ENCODE assay signal across 9 cellular contexts in the genomic region with DNA sequence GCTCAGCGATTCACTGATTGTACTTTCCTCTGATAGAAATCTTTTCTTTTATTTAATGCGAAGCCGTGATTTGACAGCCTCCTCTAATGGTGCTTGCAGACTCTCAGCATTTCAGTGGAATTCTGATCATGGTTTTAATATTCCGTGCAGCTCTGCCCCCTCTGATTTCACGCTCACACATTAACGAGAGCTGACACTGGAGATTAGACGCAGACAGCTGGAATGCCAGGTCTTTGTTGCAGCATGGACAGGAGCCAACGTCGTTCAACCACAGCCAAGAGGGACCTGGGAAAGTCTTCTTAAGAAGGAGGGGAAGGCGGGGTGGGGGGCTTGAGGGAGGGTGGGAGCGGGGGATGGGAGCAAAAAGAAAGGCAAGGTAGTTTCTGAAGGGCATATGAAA.
A peak's percentile ranks its signal among the peaks of the same experiment; 100 is the strongest.
DNase-seq lines count a peak whose midpoint lies in the region; ATAC-seq and TF ChIP-seq lines count a peak whose summit lies in the region.
"Had no signal": no experiment of that assay in that cellular context is flagged by ENCODE, and none has a peak within 500 bp of the region (broad histone marks: within the 10 kb centered on the region; RNA-seq: fewer than 3 reads in every experiment).

No MANE protein-coding gene starts in this region.

- no peaks in the 10 kb centered on the region for H3K79me2 ChIP-seq in mesendoderm (ENCODE audit: control insufficient read depth, insufficient read depth, low read length)

- peak; percentile 45 for ATAC-seq in Right ventricle myocardium inferior
- no peak for ATAC-seq in HG03025 (IDR thresholded peaks at IDR 0.05; ENCODE audit: low FRiP score, unreplicated experiment)
- no peak for ATAC-seq in GM21529 (IDR thresholded peaks at IDR 0.05; ENCODE audit: unreplicated experiment)

- no peak for TF ChIP-seq CTCF in endodermal cell (conservative IDR thresholded peaks at IDR 0.05)

- no peak overlapping the region for H3K23ac ChIP-seq in mesendoderm (ENCODE audit: low read length)

- H3K56ac ChIP-seq in mesendoderm (ENCODE audit: low read length): peak overlapping the region; percentile 69

- peaks cover 4% of the 10 kb centered on the region for H3K27me3 Mint-ChIP-seq in endodermal cell (ENCODE audit: insufficient read depth)

- H3K27ac ChIP-seq in endodermal cell (ENCODE audit: low read depth, low read length) (peak overlapping the region; percentile 87), mesendoderm (ENCODE audit: low read depth, low read length) (no peak overlapping the region)
- H3K27ac ChIP-seq: BLaER1 treated with 17β-estradiol and CSF1 and Interleukin-3, amounts not matched to agents 10 nM and 100 nM had no signal

- H4K5ac ChIP-seq in mesendoderm (ENCODE audit: low read length): no peak overlapping the region

- no peak overlapping the region for H2AK5ac ChIP-seq in mesendoderm (ENCODE audit: low read length)

- H3K4me1 ChIP-seq in endodermal cell (ENCODE audit: control insufficient read depth, insufficient read depth, low read length): peaks cover 9% of the 10 kb centered on the region
- peaks cover 5% of the 10 kb centered on the region for H3K4me1 ChIP-seq in mesendoderm (ENCODE audit: control insufficient read depth, low read depth, low read length)

- no peak overlapping the region for H2BK120ac ChIP-seq in mesendoderm (ENCODE audit: low read depth, low read length)

- H3K79me1 ChIP-seq in mesendoderm (ENCODE audit: low read length): no peaks in the 10 kb centered on the region

- H3K4me2 ChIP-seq in mesendoderm (ENCODE audit: low read length): peak overlapping the region; percentile 76

- no peaks in the 10 kb centered on the region for H3K9me3 Mint-ChIP-seq in endodermal cell

- H3K18ac ChIP-seq in mesendoderm (ENCODE audit: low read length): no peak overlapping the region

- no peak overlapping the region for H3K9ac ChIP-seq in endodermal cell (ENCODE audit: extremely low read depth, low read length, poor library complexity, severe bottlenecking)
- peak overlapping the region; percentile 50 for H3K9ac ChIP-seq in mesendoderm (ENCODE audit: low read length)
- H3K9ac ChIP-seq: BLaER1 treated with 17β-estradiol and CSF1 and Interleukin-3, amounts not matched to agents 10 nM and 100 nM had no signal

- peaks cover 22% of the 10 kb centered on the region for H3K4me1 Mint-ChIP-seq in endodermal cell

- H2BK15ac ChIP-seq in mesendoderm (replicated peaks; ENCODE audit: low read depth): no peak overlapping the region

- no peaks in the 10 kb centered on the region for H3K9me3 ChIP-seq in endodermal cell (ENCODE audit: control insufficient read depth, low read length)
- H3K9me3 ChIP-seq: BLaER1 treated with 17β-estradiol and CSF1 and Interleukin-3, amounts not matched to agents 10 nM and 100 nM had no signal

- no peaks in the 10 kb centered on the region for H3K36me3 ChIP-seq in endodermal cell (ENCODE audit: control insufficient read depth, insufficient read depth, low read length)
- no peaks in the 10 kb centered on the region for H3K36me3 ChIP-seq in mesendoderm (ENCODE audit: control insufficient read depth, insufficient read depth, low read length)
- H3K36me3 ChIP-seq: BLaER1 treated with 17β-estradiol and CSF1 and Interleukin-3, amounts not matched to agents 10 nM and 100 nM had no signal

- no peak overlapping the region for H2BK5ac ChIP-seq in mesendoderm (ENCODE audit: low read length)

- H3K27ac Mint-ChIP-seq in endodermal cell: no peak overlapping the region

- H4K8ac ChIP-seq in mesendoderm (ENCODE audit: low read depth, low read length): no peak overlapping the region

- H3K36me3 Mint-ChIP-seq in endodermal cell (ENCODE audit: low read depth): no peaks in the 10 kb centered on the region

- 12 to 16% methylated on average over 6 to 11 of the region's 11 CpGs for WGBS in endodermal cell (ENCODE audit: insufficient coverage in 1 of 2, insufficient read length in 1 of 2), 2 experiments
- WGBS in mesendoderm (ENCODE audit: extremely low coverage, insufficient coverage, low lambda C conversion rate): no CpG with 5 or more reads among the region's 11 CpGs

- intact Hi-C loops in Right ventricle myocardium inferior (cut with DNase I) (no loop called here), cardiac septum (cut with DNase I) (no loop called here)

- DNase-seq in Right ventricle myocardium inferior (ENCODE audit: missing footprints) (no peak), cardiac septum (ENCODE audit: low spot score) (no peak), endodermal cell (peak; percentile 57), mesendoderm (peak; percentile 52)
- no peak for DNase-seq in activated T-cell treated with anti-CD3 and anti-CD28 coated beads, Interleukin-2, amount 50 U/mL, for 48 hours
- no peak for DNase-seq in stimulated activated CD4-positive, alpha-beta T cell treated with anti-CD3 and anti-CD28 coated beads, Interleukin-2, amount 100 ng/mL, for 48 hours

- H3K4me3 ChIP-seq in endodermal cell (ENCODE audit: low read length) (peak overlapping the region; percentile 57), mesendoderm (ENCODE audit: low read length) (peak overlapping the region; percentile 7)
- H3K4me3 ChIP-seq: BLaER1 treated with 17β-estradiol and CSF1 and Interleukin-3, amounts not matched to agents 10 nM and 100 nM had no signal

- H3K27me3 ChIP-seq in endodermal cell (ENCODE audit: control insufficient read depth, insufficient read depth, low read length, poor library complexity, severe bottlenecking): no peaks in the 10 kb centered on the region
- no peaks in the 10 kb centered on the region for H3K27me3 ChIP-seq in mesendoderm (ENCODE audit: insufficient read depth, low read length, poor library complexity)
- H3K27me3 ChIP-seq: BLaER1 treated with 17β-estradiol and CSF1 and Interleukin-3, amounts not matched to agents 10 nM and 100 nM had no signal

- H3K4ac ChIP-seq in mesendoderm (ENCODE audit: low read depth, low read length): no peak overlapping the region

- H3K4me3 Mint-ChIP-seq in endodermal cell: no peak overlapping the region

Comparison
In these comparisons a context has a peak if more than half of its experiments do, and no peak if none do; other contexts are left out.
1. DNase-seq: peak in endodermal cell (single experiment) and mesendoderm (single experiment); none in Right ventricle myocardium inferior (single experiment), cardiac septum (single experiment), activated T-cell treated with anti-CD3 and anti-CD28 coated beads, Interleukin-2, amount 50 U/mL, for 48 hours (0 of 2) and stimulated activated CD4-positive, alpha-beta T cell treated with anti-CD3 and anti-CD28 coated beads, Interleukin-2, amount 100 ng/mL, for 48 hours (0 of 2).